8 cellular contexts compared by ENCODE assay signal in the genomic region with DNA sequence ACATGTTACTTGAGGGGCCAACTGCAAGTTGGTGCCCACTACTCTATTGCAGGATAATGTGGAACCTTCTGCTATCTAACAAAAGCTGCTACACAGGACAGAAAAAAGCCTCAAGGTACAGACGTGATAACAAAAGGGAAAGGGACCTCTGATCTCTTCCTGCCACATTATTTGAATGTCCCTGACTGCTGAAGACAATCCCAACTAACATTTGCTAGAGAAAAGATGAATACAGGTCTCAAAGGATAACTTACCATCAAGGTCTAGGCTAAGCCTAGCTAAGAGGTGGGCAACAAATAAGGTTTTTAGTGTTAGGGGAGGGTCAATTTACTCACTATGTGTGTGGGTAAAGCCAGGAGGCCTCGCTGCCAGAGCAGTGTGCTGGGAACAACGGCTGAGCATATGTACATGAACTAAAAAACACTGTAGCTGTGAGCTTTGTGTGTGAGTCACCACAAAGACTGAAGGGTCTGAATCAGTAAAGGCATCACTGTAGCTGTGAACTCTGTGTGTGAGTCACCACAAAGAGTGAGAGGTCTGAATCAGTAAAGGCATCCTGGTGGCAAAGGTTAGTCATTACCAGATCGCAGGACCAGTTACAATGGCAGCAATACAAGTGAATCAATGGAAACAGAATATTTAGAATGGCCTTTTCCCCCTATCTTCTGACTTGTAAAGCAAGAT.
DNase-seq lines count a peak whose midpoint lies in the region; ATAC-seq and TF ChIP-seq lines count a peak whose summit lies in the region.

No MANE protein-coding gene starts in this region.

- peaks cover 22% of the 10 kb centered on the region for H3K36me3 Mint-ChIP-seq in activated naive CD8-positive, alpha-beta T cell treated with anti-CD3 and anti-CD28 coated beads for 36 hours
- H3K36me3 Mint-ChIP-seq in naive B cell: no peaks in the 10 kb centered on the region

- DNase-seq in DMS 273 (lab: John Stamatoyannopoulos, UW; ENCODE audit: unreplicated experiment) (peak; percentile 63), HEK293T (ENCODE audit: extremely low spot score) (peak; percentile 10), naive B cell (no peak), epidermal melanocyte (ENCODE audit: insufficient read length, low spot score) (no peak), tibial nerve (ENCODE audit: low spot score in 2 of 2) (no peak), cerebellar cortex (ENCODE audit: low spot score) (no peak)
- peak; percentile 61 for DNase-seq in NK-92 treated with Interleukin-12 subunit alpha and Interleukin-12 subunit beta, amount 100 ng/mL, for 24 hours (lab: John Stamatoyannopoulos, UW)
- DNase-seq in activated naive CD8-positive, alpha-beta T cell treated with anti-CD3 and anti-CD28 coated beads for 36 hours: peak; percentile 58

- no peaks in the 10 kb centered on the region for H3K9me3 Mint-ChIP-seq in activated naive CD8-positive, alpha-beta T cell treated with anti-CD3 and anti-CD28 coated beads for 36 hours
- H3K9me3 Mint-ChIP-seq in naive B cell: no peaks in the 10 kb centered on the region

- WGBS in tibial nerve, 2 donors: 38 to 42% methylated on average over 4 of the region's 4 CpGs

- H3K9me3 ChIP-seq in tibial nerve: no peaks in the 10 kb centered on the region

- no peak for TF ChIP-seq EP300 in tibial nerve (IDR thresholded peaks at IDR 0.05)

- POLR2A ChIA-PET in HEK293T (lab: Yijun Ruan, JAX): interaction anchor here (1.4 kb wide), 1 partner anchor 8 kb away, joined by 4 read pairs; no protein-coding TSS in a partner anchor

- ATAC-seq in naive B cell (ENCODE audit: low read depth in 2 of 2): peak; percentile 19 to 27

- TF ChIP-seq POLR2A in tibial nerve (IDR thresholded peaks at IDR 0.05): no peak

- TF ChIP-seq CTCF in tibial nerve (IDR thresholded peaks at IDR 0.05): no peak

- H3K4me3 Mint-ChIP-seq in activated naive CD8-positive, alpha-beta T cell treated with anti-CD3 and anti-CD28 coated beads for 36 hours: peak overlapping the region; percentile 29
- no peak overlapping the region for H3K4me3 Mint-ChIP-seq in naive B cell

- H3K4me3 ChIP-seq in tibial nerve: no peak overlapping the region

- no peak overlapping the region for H3K27ac ChIP-seq in tibial nerve

- peaks cover 26% of the 10 kb centered on the region for H3K4me1 Mint-ChIP-seq in activated naive CD8-positive, alpha-beta T cell treated with anti-CD3 and anti-CD28 coated beads for 36 hours
- H3K4me1 Mint-ChIP-seq in naive B cell: peaks cover 11 to 18% (median 13%) of the 10 kb centered on the region in 3 donors

- peaks cover 0 to 45% of the 10 kb centered on the region in 2 donors for H3K27me3 ChIP-seq in tibial nerve

- CTCF ChIA-PET in HEK293T (lab: Yijun Ruan, JAX): no interaction called here

- H3K36me3 ChIP-seq in tibial nerve: no peaks in the 10 kb centered on the region

- H3K27me3 Mint-ChIP-seq in activated naive CD8-positive, alpha-beta T cell treated with anti-CD3 and anti-CD28 coated beads for 36 hours: peaks cover 15% of the 10 kb centered on the region
- peaks cover 0 to 25% (median 2%) of the 10 kb centered on the region in 3 donors for H3K27me3 Mint-ChIP-seq in naive B cell

- H3K27ac Mint-ChIP-seq in activated naive CD8-positive, alpha-beta T cell treated with anti-CD3 and anti-CD28 coated beads for 36 hours: peak overlapping the region; percentile 92
- peak overlapping the region in 1 of 6 donors; percentile 24 for H3K27ac Mint-ChIP-seq in naive B cell

- H3K4me1 ChIP-seq in tibial nerve: no peaks in the 10 kb centered on the region

TF ChIP-seq in HEK293T, 16 proteins besides CTCF, POLR2A, EP300 and RAD21:
- TF ChIP-seq ZNF384 (IDR thresholded peaks at IDR 0.05) (no peak), TARDBP (IDR thresholded peaks at IDR 0.05) (no peak), PKNOX1 (IDR thresholded peaks at IDR 0.05) (no peak), SUZ12 (IDR thresholded peaks at IDR 0.05) (no peak), ARNT (IDR thresholded peaks at IDR 0.05) (no peak), BHLHE40 (IDR thresholded peaks at IDR 0.05; ENCODE audit: borderline replicate concordance) (no peak), L3MBTL2 (conservative IDR thresholded peaks at IDR 0.05) (no peak), FOXA1 (IDR thresholded peaks at IDR 0.05) (no peak), LEF1 (IDR thresholded peaks at IDR 0.05; ENCODE audit: borderline replicate concordance) (no peak), CTBP1 (IDR thresholded peaks at IDR 0.05; ENCODE audit: borderline replicate concordance) (no peak), SP1 (IDR thresholded peaks at IDR 0.05) (no peak), NFRKB (IDR thresholded peaks at IDR 0.05) (no peak), FOXK2 (IDR thresholded peaks at IDR 0.05) (no peak), FOXM1 (IDR thresholded peaks at IDR 0.05; ENCODE audit: borderline replicate concordance) (no peak), ELF4 (IDR thresholded peaks at IDR 0.05) (no peak), HDGF (IDR thresholded peaks at IDR 0.05; ENCODE audit: borderline replicate concordance) (no peak)

Comparison
In these comparisons a context has a peak if more than half of its experiments do, and no peak if none do; other contexts are left out.
1. DNase-seq: peak in DMS 273 (single experiment), HEK293T (single experiment), NK-92 treated with Interleukin-12 subunit alpha and Interleukin-12 subunit beta, amount 100 ng/mL, for 24 hours (single experiment) and activated naive CD8-positive, alpha-beta T cell treated with anti-CD3 and anti-CD28 coated beads for 36 hours (single experiment); none in naive B cell (single experiment), epidermal melanocyte (single experiment), tibial nerve (0 of 2) and cerebellar cortex (single experiment).